In genomic region chr10:132544744-132545658, GRCh38 we compare ENCODE assay signal across 12 cellular contexts. TPM values are rescaled to one million over a fixed set of nuclear protein-coding genes. Genes with fewer than 3 reads are reported as not detected.
DNase-seq lines count a peak whose midpoint lies in the region; ATAC-seq, FAIRE-seq and TF ChIP-seq lines count a peak whose summit lies in the region.
"Had no signal": no experiment of that assay in that cellular context is flagged by ENCODE, and none has a peak within 500 bp of the region (broad histone marks: within the 10 kb centered on the region; RNA-seq: fewer than 3 reads in every experiment).

No MANE protein-coding gene starts in this region.

- TF ChIP-seq POLR2A in esophagus squamous epithelium (IDR thresholded peaks at IDR 0.05) = no peak

- H3K9me2 ChIP-seq in GM23248 (ENCODE audit: insufficient read depth) = no peaks in the 10 kb centered on the region

- H3K79me2 ChIP-seq in GM23248 (ENCODE audit: insufficient read depth) = peaks cover 95% of the 10 kb centered on the region

- no peak overlapping the region for H3K9ac ChIP-seq in GM23248

- H2AFZ ChIP-seq in GM23248 = no peak overlapping the region
- H2AFZ ChIP-seq: GM23338, PC-9 had no signal

- H3K4me3 ChIP-seq in GM23248 = peak overlapping the region; percentile 20; the same call in 1 of the 2 replicates
- H3K4me3 ChIP-seq in esophagus squamous epithelium = peak overlapping the region in 3 of 4 donors; percentile 1 to 37 (median 16)
- H3K4me3 ChIP-seq in small intestine (ENCODE audit: low read depth in 1 of 2, low read length in 2 of 2) = no peak overlapping the region
- H3K4me3 ChIP-seq: GM23338, PC-9 had no signal

- no peaks in the 10 kb centered on the region for H3K9me3 ChIP-seq in GM23248 (ENCODE audit: low read depth)
- no peaks in the 10 kb centered on the region for H3K9me3 ChIP-seq in esophagus squamous epithelium
- H3K9me3 ChIP-seq in small intestine (ENCODE audit: control insufficient read depth, low read depth) = no peaks in the 10 kb centered on the region

- peaks cover 21% of the 10 kb centered on the region for H3K4me1 ChIP-seq in GM23248 (ENCODE audit: insufficient read depth)
- H3K4me1 ChIP-seq in esophagus squamous epithelium = peaks cover 32 to 83% (median 42%) of the 10 kb centered on the region in 3 donors
- H3K4me1 ChIP-seq in small intestine (ENCODE audit: control insufficient read depth in 2 of 2, insufficient read depth in 1 of 2, low read depth in 1 of 2, low read length in 1 of 2) = peaks cover 2 to 5% of the 10 kb centered on the region in 2 donors

- no peaks in the 10 kb centered on the region for H3K27me3 ChIP-seq in GM23248 (replicated peaks; ENCODE audit: insufficient read depth)
- no peaks in the 10 kb centered on the region for H3K27me3 ChIP-seq in esophagus squamous epithelium
- no peaks in the 10 kb centered on the region for H3K27me3 ChIP-seq in small intestine (ENCODE audit: control insufficient read depth in 2 of 2, insufficient read depth in 2 of 2, low read length in 2 of 2)

- intact Hi-C loops in esophagus squamous epithelium (cut with DNase I) = no loop called here

- no peak for FAIRE-seq in small intestine (lab: Jason Lieb, UNC)
- FAIRE-seq: HepG2 had no signal

- WGBS in GM23248 (ENCODE audit: low coverage in 1 of 2, low lambda C conversion rate in 2 of 2, missing lambda C conversion rate in 2 of 2), 2 experiments = 63 to 67% methylated on average over 30 to 35 of the region's 35 CpGs
- 41 to 59% methylated on average over 14 to 24 of the region's 35 CpGs for whole genome bisulfite sequencing in esophagus squamous epithelium, 2 donors
- WGBS in small intestine, 3 donors = 57 to 71% (median 66%) methylated on average over 35 of the region's 35 CpGs

- H4K20me1 ChIP-seq in GM23248 (ENCODE audit: insufficient read depth) = peaks cover 4% of the 10 kb centered on the region

- TF ChIP-seq CTCF in esophagus squamous epithelium (IDR thresholded peaks at IDR 0.05) = no peak

- H3K27ac ChIP-seq in GM23248 (no peak overlapping the region), esophagus squamous epithelium (no peak overlapping the region), small intestine (ENCODE audit: low read depth in 1 of 2, low read length in 1 of 2) (no peak overlapping the region)
- H3K27ac ChIP-seq: epithelial cell of prostate, PC-9 had no signal

- DNase-seq in GM23248 (peak; percentile 33), SKM-1 (lab: John Stamatoyannopoulos, UW; ENCODE audit: unreplicated experiment) (peak; percentile 41), esophagus squamous epithelium (lab: John Stamatoyannopoulos, UW) (no peak), small intestine (peak; percentile 36)
- DNase-seq: activated CD8-positive, alpha-beta memory T cell treated with anti-CD3 and anti-CD28 coated beads, Interleukin-2, amount 50 U/mL, for 4 hours; PC-9 had no signal

- H3K4me2 ChIP-seq in GM23248 (ENCODE audit: unreplicated experiment) = peak overlapping the region; percentile 25
- H3K4me2 ChIP-seq: GM23338, PC-9 had no signal

- no peak for ATAC-seq in HG02588 (IDR thresholded peaks at IDR 0.05; ENCODE audit: unreplicated experiment)
- no peak for ATAC-seq in GM21576 (IDR thresholded peaks at IDR 0.05; ENCODE audit: unreplicated experiment)
- no peak for ATAC-seq in GM18498 (IDR thresholded peaks at IDR 0.05; ENCODE audit: unreplicated experiment)
- ATAC-seq: GM23338, HepG2 had no signal

- in situ Hi-C loops in GM23248 (cut with MboI) = loop anchor here (5.0 kb wide), 1 partner anchor 73 kb away; no protein-coding TSS in a partner anchor

- peaks cover 17% of the 10 kb centered on the region; the same call in 1 of the 2 replicates for H3F3A ChIP-seq in GM23248 (ENCODE audit: insufficient read depth)

- no peaks in the 10 kb centered on the region for H3K36me3 ChIP-seq in GM23248 (ENCODE audit: low read depth)
- peaks cover 0 to 8% (median 0%) of the 10 kb centered on the region in 3 donors for H3K36me3 ChIP-seq in esophagus squamous epithelium
- no peaks in the 10 kb centered on the region for H3K36me3 ChIP-seq in small intestine (ENCODE audit: control insufficient read depth in 2 of 2, insufficient read depth in 2 of 2, low read length in 2 of 2)

RNA-seq across cellular contexts. Expression of gene INPP5A, which starts 7.4 kb away (rescaled TPM):
- 35.2 and 39.3 TPM in 2 replicates for total RNA-seq in GM23248 (2014; rRNA removed; shearing (Covaris generic))
- polyA plus RNA-seq in GM23248 (2016; fragmentation: Nextera tagmentation; extraction: Ambion mirVana) (2.3 and 2.8 TPM in 2 replicates), small intestine (10 to 100 TPM; 22.4 to 25.0 (median 23.2) TPM)
- total RNA-seq in esophagus squamous epithelium = 10 to 100 TPM; 16.9 to 58.2 (median 29.5) TPM

Comparison
In these comparisons a context has a peak if more than half of its experiments do, and no peak if none do; other contexts are left out.
1. H3K4me3 ChIP-seq: peak in GM23248 (single experiment) and esophagus squamous epithelium (3 of 4); none in small intestine (0 of 2).